1 cellular context compared by ENCODE assay signal in the genomic region with DNA sequence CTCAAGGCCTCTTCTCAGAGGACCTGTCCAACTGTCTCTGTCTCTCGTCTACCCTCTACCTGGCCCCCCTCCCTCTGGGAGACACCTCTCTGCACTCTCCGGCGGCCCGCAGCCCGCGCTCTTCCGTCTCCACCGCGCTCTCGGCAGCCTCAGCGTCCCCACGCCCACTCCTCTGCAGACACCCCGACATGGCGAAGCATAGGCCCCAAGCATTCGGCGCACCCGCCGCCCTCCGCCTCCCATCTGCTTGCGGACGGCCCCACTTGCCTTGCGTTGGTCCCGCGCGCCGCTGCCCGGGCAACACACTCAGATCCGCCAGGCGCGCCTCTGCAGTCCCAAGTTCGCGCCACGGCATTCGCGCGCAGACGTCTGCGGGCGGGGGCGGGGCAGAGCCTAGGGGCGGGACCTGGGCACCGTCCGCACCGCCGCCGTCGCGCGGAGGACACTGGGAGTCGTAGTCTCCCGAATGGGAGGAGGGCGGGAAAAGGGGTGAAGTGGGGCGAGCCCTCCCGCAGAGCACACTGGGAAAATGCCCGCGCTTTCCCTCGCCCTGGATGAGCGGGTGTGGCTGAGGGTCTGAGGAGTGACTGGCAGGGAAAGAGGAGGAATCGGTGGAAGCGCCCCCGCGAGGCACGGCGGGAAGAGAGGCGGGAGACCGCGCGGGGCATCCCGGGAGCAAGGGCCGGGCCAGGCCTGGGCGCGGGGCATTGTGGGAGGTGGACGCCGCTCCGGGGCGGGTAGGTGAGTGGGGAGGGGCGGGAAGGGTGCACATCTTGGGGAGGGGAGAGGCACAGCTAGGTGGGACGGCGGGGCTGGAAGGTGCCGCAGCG.
TF ChIP-seq lines count a peak whose summit lies in the region.

A gene (minus strand): TSS at position 371 of the 830 bp plus-strand sequence. CDS start 4,778 bp downstream, outside the sequence.
A gene (plus strand): TSS at position 707 of the 830 bp plus-strand sequence. CDS start 1,123 bp downstream, outside the sequence.

TF ChIP-seq in K562, 482 proteins besides CTCF, POLR2A, EP300 and RAD21 (continued from another document):
- TF ChIP-seq, protein P1, sequence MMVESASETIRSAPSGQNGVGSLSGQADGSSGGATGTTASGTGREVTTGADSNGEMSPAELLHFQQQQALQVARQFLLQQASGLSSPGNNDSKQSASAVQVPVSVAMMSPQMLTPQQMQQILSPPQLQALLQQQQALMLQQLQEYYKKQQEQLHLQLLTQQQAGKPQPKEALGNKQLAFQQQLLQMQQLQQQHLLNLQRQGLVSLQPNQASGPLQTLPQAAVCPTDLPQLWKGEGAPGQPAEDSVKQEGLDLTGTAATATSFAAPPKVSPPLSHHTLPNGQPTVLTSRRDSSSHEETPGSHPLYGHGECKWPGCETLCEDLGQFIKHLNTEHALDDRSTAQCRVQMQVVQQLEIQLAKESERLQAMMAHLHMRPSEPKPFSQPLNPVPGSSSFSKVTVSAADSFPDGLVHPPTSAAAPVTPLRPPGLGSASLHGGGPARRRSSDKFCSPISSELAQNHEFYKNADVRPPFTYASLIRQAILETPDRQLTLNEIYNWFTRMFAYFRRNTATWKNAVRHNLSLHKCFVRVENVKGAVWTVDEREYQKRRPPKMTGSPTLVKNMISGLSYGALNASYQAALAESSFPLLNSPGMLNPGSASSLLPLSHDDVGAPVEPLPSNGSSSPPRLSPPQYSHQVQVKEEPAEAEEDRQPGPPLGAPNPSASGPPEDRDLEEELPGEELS (CRISPR knock-in tag; IDR thresholded peaks at IDR 0.05; ENCODE audit: borderline replicate concordance) = no peak; the same call in 1 of the 2 replicates
- TF ChIP-seq ZFP1 (CRISPR knock-in tag; IDR thresholded peaks at IDR 0.05) = no peak
- TF ChIP-seq SRF (CRISPR knock-in tag; IDR thresholded peaks at IDR 0.05) = 0 out of 4 replicates have a peak, but pooled peaks of 1 of the 2 experiments have one; percentile 63
- TF ChIP-seq CHD1 (IDR thresholded peaks at IDR 0.05; ENCODE audit: low read length) = peak; percentile 70
- TF ChIP-seq ZNF717 (CRISPR knock-in tag; IDR thresholded peaks at IDR 0.05) = no peak
- no peak for TF ChIP-seq HLTF (IDR thresholded peaks at IDR 0.05)
- peak; percentile 67; the same call in 1 of the 2 replicates for TF ChIP-seq FOXJ2 (tag; IDR thresholded peaks at IDR 0.05)
- TF ChIP-seq, protein P2, sequence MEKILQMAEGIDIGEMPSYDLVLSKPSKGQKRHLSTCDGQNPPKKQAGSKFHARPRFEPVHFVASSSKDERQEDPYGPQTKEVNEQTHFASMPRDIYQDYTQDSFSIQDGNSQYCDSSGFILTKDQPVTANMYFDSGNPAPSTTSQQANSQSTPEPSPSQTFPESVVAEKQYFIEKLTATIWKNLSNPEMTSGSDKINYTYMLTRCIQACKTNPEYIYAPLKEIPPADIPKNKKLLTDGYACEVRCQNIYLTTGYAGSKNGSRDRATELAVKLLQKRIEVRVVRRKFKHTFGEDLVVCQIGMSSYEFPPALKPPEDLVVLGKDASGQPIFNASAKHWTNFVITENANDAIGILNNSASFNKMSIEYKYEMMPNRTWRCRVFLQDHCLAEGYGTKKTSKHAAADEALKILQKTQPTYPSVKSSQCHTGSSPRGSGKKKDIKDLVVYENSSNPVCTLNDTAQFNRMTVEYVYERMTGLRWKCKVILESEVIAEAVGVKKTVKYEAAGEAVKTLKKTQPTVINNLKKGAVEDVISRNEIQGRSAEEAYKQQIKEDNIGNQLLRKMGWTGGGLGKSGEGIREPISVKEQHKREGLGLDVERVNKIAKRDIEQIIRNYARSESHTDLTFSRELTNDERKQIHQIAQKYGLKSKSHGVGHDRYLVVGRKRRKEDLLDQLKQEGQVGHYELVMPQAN (IDR thresholded peaks at IDR 0.05; ENCODE audit: borderline replicate concordance) = peak; percentile 95
- no peak for TF ChIP-seq DPF2 (IDR thresholded peaks at IDR 0.05)
- TF ChIP-seq SMAD4 (CRISPR knock-in tag; conservative IDR thresholded peaks at IDR 0.05) = peak; percentile 80
- no peak for TF ChIP-seq TEAD4 (IDR thresholded peaks at IDR 0.05; ENCODE audit: low read length)
- TF ChIP-seq TEAD4 (CRISPR knock-in tag; IDR thresholded peaks at IDR 0.05; ENCODE audit: borderline replicate concordance) = peak; percentile 77; the same call in 1 of the 2 replicates
- peak; percentile 89; the same call in 1 of the 2 replicates for TF ChIP-seq FOXP1 (CRISPR knock-in tag; IDR thresholded peaks at IDR 0.05)
- TF ChIP-seq GABPA (tag; conservative IDR thresholded peaks at IDR 0.05; ENCODE audit: low read depth) = 0 out of 2 replicates have a peak, but pooled peaks have one; percentile 5
- no peak for TF ChIP-seq RFX5 (IDR thresholded peaks at IDR 0.05; ENCODE audit: low read depth, low read length)
- TF ChIP-seq KDM5B (IDR thresholded peaks at IDR 0.05; ENCODE audit: insufficient replicate concordance, low read depth, low read length) = peak; percentile 63
- peak; percentile 79 for TF ChIP-seq PCBP1 (IDR thresholded peaks at IDR 0.05; ENCODE audit: low read depth, low read length, poor library complexity, severe bottlenecking)
- TF ChIP-seq ZC3H8 (IDR thresholded peaks at IDR 0.05) = no peak
- TF ChIP-seq ZNF444 (CRISPR knock-in tag; IDR thresholded peaks at IDR 0.05) = no peak
